In genomic region chr14:96660135-96660534, GRCh38 we compare ENCODE assay signal across 21 cellular contexts.
"Had no signal": no experiment of that assay in that cellular context is flagged by ENCODE, and none has a peak within 500 bp of the region (broad histone marks: within the 10 kb centered on the region; RNA-seq: fewer than 3 reads in every experiment).

No MANE protein-coding gene starts in this region.

- H3K4me1 ChIP-seq: heart left ventricle, spleen, tibial artery, upper lobe of left lung, uterus had no signal

- H3K4me1 Mint-ChIP-seq: naive thymus-derived CD8-positive, alpha-beta T cell; stimulated activated memory B cell treated with anti-CD40 and anti-IgM and Interleukin-4, amounts not matched to agents 10 μg/mL and 1 μg/mL and 100 μg/mL, for 72 hours had no signal

- H3K27me3 ChIP-seq: upper lobe of left lung, uterus had no signal

- ATAC-seq: heart left ventricle; left lobe of liver; mucosa of descending colon; naive thymus-derived CD8-positive, alpha-beta T cell; sciatic nerve; stimulated activated memory B cell treated with anti-CD40 and anti-IgM and Interleukin-4, amounts not matched to agents 10 μg/mL and 1 μg/mL and 100 μg/mL, for 72 hours had no signal

- H3K4me3 Mint-ChIP-seq: endodermal cell; naive thymus-derived CD8-positive, alpha-beta T cell; stimulated activated memory B cell treated with anti-CD40 and anti-IgM and Interleukin-4, amounts not matched to agents 10 μg/mL and 1 μg/mL and 100 μg/mL, for 72 hours; stimulated activated naive CD8-positive, alpha-beta T cell treated with anti-CD3 and anti-CD28 coated beads, Interleukin-15, Interleukin-2, amounts not matched to agents 100 ng/mL and 50 ng/mL, for 24 hours had no signal

- H3K36me3 ChIP-seq: heart left ventricle, neutrophil, spleen, tibial artery, upper lobe of left lung, uterus had no signal

- H3K9me3 Mint-ChIP-seq: endodermal cell had no signal

- H3K27ac Mint-ChIP-seq: endodermal cell; naive thymus-derived CD8-positive, alpha-beta T cell; stimulated activated memory B cell treated with anti-CD40 and anti-IgM and Interleukin-4, amounts not matched to agents 10 μg/mL and 1 μg/mL and 100 μg/mL, for 72 hours; stimulated activated naive CD8-positive, alpha-beta T cell treated with anti-CD3 and anti-CD28 coated beads, Interleukin-15, Interleukin-2, amounts not matched to agents 100 ng/mL and 50 ng/mL, for 24 hours had no signal

- H3K9me3 ChIP-seq: mucosa of descending colon, neutrophil, uterus had no signal

- H3K36me3 Mint-ChIP-seq: stimulated activated memory B cell treated with anti-CD40 and anti-IgM and Interleukin-4, amounts not matched to agents 10 μg/mL and 1 μg/mL and 100 μg/mL, for 72 hours had no signal

- DNase-seq: effector CD4-positive, alpha-beta T cell; endodermal cell; heart left ventricle; hippocampal formation; kidney glomerular epithelial cell; mammary epithelial cell; mucosa of descending colon; naive thymus-derived CD8-positive, alpha-beta T cell; posterior cingulate gyrus; spleen; stimulated activated CD4-positive, alpha-beta T cell treated with anti-CD3 and anti-CD28 coated beads, Interleukin-15, amount 100 ng/mL, for 24 hours; stimulated activated CD4-positive, alpha-beta T cell treated with anti-CD3 and anti-CD28 coated beads, Interleukin-1b, Interleukin-23, amount 100 ng/mL, for 48 hours; stimulated activated CD4-positive, alpha-beta T cell treated with anti-CD3 and anti-CD28 coated beads, Interleukin-4, amount 100 ng/mL, for 24 hours; tibial artery; upper lobe of left lung; uterus had no signal

- H3K4me3 ChIP-seq: heart left ventricle, mucosa of descending colon, spleen, tibial artery, upper lobe of left lung, uterus had no signal

- H3K27ac ChIP-seq: heart left ventricle, neutrophil, spleen, tibial artery, upper lobe of left lung, uterus had no signal
